In genomic region chr7:25358831-25359350, GRCh38 we compare ENCODE assay signal across 21 cellular contexts.
DNase-seq lines count a peak whose midpoint lies in the region; ATAC-seq, FAIRE-seq and TF ChIP-seq lines count a peak whose summit lies in the region.
"Had no signal": no experiment of that assay in that cellular context is flagged by ENCODE, and none has a peak within 500 bp of the region (broad histone marks: within the 10 kb centered on the region; RNA-seq: fewer than 3 reads in every experiment).

No MANE protein-coding gene starts in this region.

- ATAC-seq in WTC11: no peak
- ATAC-seq: left ventricle myocardium superior, Right ventricle myocardium inferior had no signal

- H3K36me3 Mint-ChIP-seq in WTC11: no peaks in the 10 kb centered on the region
- H3K36me3 Mint-ChIP-seq: activated naive CD8-positive, alpha-beta T cell treated with anti-CD3 and anti-CD28 coated beads, Interleukin-2, amount 10 ng/mL, durations not matched to agents 7 days and 5 days had no signal

- peak; percentile 100 for FAIRE-seq in G401.6 (lab: Jason Lieb, UNC)
- FAIRE-seq: GM19239 had no signal

- POLR2A ChIA-PET in WTC11 (lab: Charles Lee): no interaction called here

- peaks cover 3% of the 10 kb centered on the region for H3K9me3 ChIP-seq in neuron (ENCODE audit: low read length)
- H3K9me3 ChIP-seq: testis had no signal

- H2AFZ ChIP-seq in neuron (ENCODE audit: low read depth, low read length): peak overlapping the region; percentile 38

- no peaks in the 10 kb centered on the region for H3K27me3 ChIP-seq in neuron (ENCODE audit: insufficient read depth, low read length)
- H3K27me3 ChIP-seq: brain microvascular endothelial cell, testis had no signal

- TF ChIP-seq CTCF in WTC11 (IDR thresholded peaks at IDR 0.05): no peak

- peaks cover 10% of the 10 kb centered on the region for H3K9me3 Mint-ChIP-seq in WTC11
- H3K9me3 Mint-ChIP-seq: activated T-helper 2 cell treated with anti-CD3 and anti-CD28 coated beads, Interferon-gamma antibody, Interleukin-2, Interleukin-4, amounts not matched to agents 10 μg/mL and 5 μg/mL and 100 μg/mL, durations not matched to agents 14 hours and 24 hours and 36 hours had no signal

- H3K4me1 Mint-ChIP-seq in WTC11: peaks cover 8% of the 10 kb centered on the region
- H3K4me1 Mint-ChIP-seq: IgD-negative memory B cell had no signal

- peak; percentile 62 for DNase-seq in NCI-H2227 treated with DMSO at 0.1 percent for 48 hours (lab: John Stamatoyannopoulos, UW)
- peak; percentile 33 for DNase-seq in globus pallidus (ENCODE audit: low spot score)
- no peak for DNase-seq in WTC11 (ENCODE audit: low spot score)
- DNase-seq in ureter (ENCODE audit: low spot score): no peak
- no peak for DNase-seq in hepatic stellate cell (ENCODE audit: low spot score)
- DNase-seq: activated CD4-positive, alpha-beta T cell treated with anti-CD3 and anti-CD28 coated beads for 48 hours; activated naive CD8-positive, alpha-beta T cell treated with anti-CD3 and anti-CD28 coated beads, Interleukin-2, amount 10 ng/mL, durations not matched to agents 7 days and 5 days; brain microvascular endothelial cell; cortex of kidney; GDM1; GOT3; left ventricle myocardium superior; MM.1S; NCI-H524 treated with DMSO at 0.1 percent for 48 hours; testis had no signal

- H3K27me3 Mint-ChIP-seq in WTC11 (ENCODE audit: low read depth): no peaks in the 10 kb centered on the region; the same call in 1 of the 2 replicates

- H3K4me1 ChIP-seq in neuron (ENCODE audit: insufficient read depth, low read length): peaks cover 30% of the 10 kb centered on the region

- H3K27ac Mint-ChIP-seq in WTC11: no peak overlapping the region
- H3K27ac Mint-ChIP-seq: activated naive CD8-positive, alpha-beta T cell treated with anti-CD3 and anti-CD28 coated beads, Interleukin-2, amount 10 ng/mL, durations not matched to agents 7 days and 5 days; activated T-helper 2 cell treated with anti-CD3 and anti-CD28 coated beads, Interferon-gamma antibody, Interleukin-2, Interleukin-4, amounts not matched to agents 10 μg/mL and 5 μg/mL and 100 μg/mL, durations not matched to agents 14 hours and 24 hours and 36 hours; IgD-negative memory B cell had no signal

- no peak overlapping the region for H3K4me3 Mint-ChIP-seq in WTC11
- H3K4me3 Mint-ChIP-seq: activated naive CD8-positive, alpha-beta T cell treated with anti-CD3 and anti-CD28 coated beads, Interleukin-2, amount 10 ng/mL, durations not matched to agents 7 days and 5 days; IgD-negative memory B cell had no signal

- H3K36me3 ChIP-seq in neuron (ENCODE audit: insufficient read depth, low read length): no peaks in the 10 kb centered on the region
- H3K36me3 ChIP-seq: brain microvascular endothelial cell had no signal

- H3K4me3 ChIP-seq in neuron (ENCODE audit: low read length): peak overlapping the region; percentile 24
- H3K4me3 ChIP-seq: testis had no signal

- CTCF ChIA-PET in WTC11 (lab: Charles Lee): interaction anchor here (1.1 to 1.2 kb wide), 2 partner anchors 41 to 210 kb away, joined by 3 to 4 read pairs; no protein-coding TSS in a partner anchor

TF ChIP-seq in WTC11, 78 proteins besides CTCF, POLR2A, EP300 and RAD21:
- TF ChIP-seq USF1 (CRISPR knock-in tag; IDR thresholded peaks at IDR 0.05): no peak
- no peak for TF ChIP-seq SOX15 (CRISPR knock-in tag; IDR thresholded peaks at IDR 0.05)
- TF ChIP-seq SMAD4 (CRISPR knock-in tag; IDR thresholded peaks at IDR 0.05): no peak
- TF ChIP-seq ESRRA (CRISPR knock-in tag; IDR thresholded peaks at IDR 0.05; ENCODE audit: borderline replicate concordance): no peak
- no peak for TF ChIP-seq ZNF425 (CRISPR knock-in tag; conservative IDR thresholded peaks at IDR 0.05)
- TF ChIP-seq EMX1 (CRISPR knock-in tag; IDR thresholded peaks at IDR 0.05): no peak
- TF ChIP-seq, protein P1, sequence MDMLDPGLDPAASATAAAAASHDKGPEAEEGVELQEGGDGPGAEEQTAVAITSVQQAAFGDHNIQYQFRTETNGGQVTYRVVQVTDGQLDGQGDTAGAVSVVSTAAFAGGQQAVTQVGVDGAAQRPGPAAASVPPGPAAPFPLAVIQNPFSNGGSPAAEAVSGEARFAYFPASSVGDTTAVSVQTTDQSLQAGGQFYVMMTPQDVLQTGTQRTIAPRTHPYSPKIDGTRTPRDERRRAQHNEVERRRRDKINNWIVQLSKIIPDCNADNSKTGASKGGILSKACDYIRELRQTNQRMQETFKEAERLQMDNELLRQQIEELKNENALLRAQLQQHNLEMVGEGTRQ (CRISPR knock-in tag; IDR thresholded peaks at IDR 0.05): no peak
- no peak for TF ChIP-seq NFYB (CRISPR knock-in tag; conservative IDR thresholded peaks at IDR 0.05; ENCODE audit: low read depth)
- no peak for TF ChIP-seq ZNF232 (CRISPR knock-in tag; IDR thresholded peaks at IDR 0.05)
- TF ChIP-seq ZNF317 (CRISPR knock-in tag; IDR thresholded peaks at IDR 0.05; ENCODE audit: borderline replicate concordance, low read depth): no peak
- no peak for TF ChIP-seq ZBTB21 (CRISPR knock-in tag; IDR thresholded peaks at IDR 0.05; ENCODE audit: borderline replicate concordance)
- no peak for TF ChIP-seq MXD4 (CRISPR knock-in tag; IDR thresholded peaks at IDR 0.05; ENCODE audit: borderline replicate concordance)
- no peak for TF ChIP-seq JUN (CRISPR knock-in tag; IDR thresholded peaks at IDR 0.05)
- TF ChIP-seq, protein P2, sequence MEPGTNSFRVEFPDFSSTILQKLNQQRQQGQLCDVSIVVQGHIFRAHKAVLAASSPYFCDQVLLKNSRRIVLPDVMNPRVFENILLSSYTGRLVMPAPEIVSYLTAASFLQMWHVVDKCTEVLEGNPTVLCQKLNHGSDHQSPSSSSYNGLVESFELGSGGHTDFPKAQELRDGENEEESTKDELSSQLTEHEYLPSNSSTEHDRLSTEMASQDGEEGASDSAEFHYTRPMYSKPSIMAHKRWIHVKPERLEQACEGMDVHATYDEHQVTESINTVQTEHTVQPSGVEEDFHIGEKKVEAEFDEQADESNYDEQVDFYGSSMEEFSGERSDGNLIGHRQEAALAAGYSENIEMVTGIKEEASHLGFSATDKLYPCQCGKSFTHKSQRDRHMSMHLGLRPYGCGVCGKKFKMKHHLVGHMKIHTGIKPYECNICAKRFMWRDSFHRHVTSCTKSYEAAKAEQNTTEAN (CRISPR knock-in tag; IDR thresholded peaks at IDR 0.05): no peak
- TF ChIP-seq ZNF281 (CRISPR knock-in tag; IDR thresholded peaks at IDR 0.05): no peak
- TF ChIP-seq ZNF416 (CRISPR knock-in tag; IDR thresholded peaks at IDR 0.05): no peak
TF ChIP-seq in WTC11: peak in this region for 0.

Comparison
In these comparisons a context has a peak if more than half of its experiments do, and no peak if none do; other contexts are left out.
1. DNase-seq: peak in NCI-H2227 treated with DMSO at 0.1 percent for 48 hours (single experiment) and globus pallidus (single experiment); none in WTC11 (single experiment), ureter (single experiment) and hepatic stellate cell (single experiment).